ENCODE assay signal across 11 cellular contexts in genomic region chr2:40197121-40197520, GRCh38.
"Had no signal": no experiment of that assay in that cellular context is flagged by ENCODE, and none has a peak within 500 bp of the region (broad histone marks: within the 10 kb centered on the region; RNA-seq: fewer than 3 reads in every experiment).

No MANE protein-coding gene starts in this region.

- H3K9me3 ChIP-seq: ascending aorta, breast epithelium, sigmoid colon had no signal

- DNase-seq: activated CD4-positive, alpha-beta memory T cell treated with anti-CD3 and anti-CD28 coated beads for 36 hours; activated CD8-positive, alpha-beta memory T cell treated with anti-CD3 and anti-CD28 coated beads, Interleukin-2, amount 10 ng/mL, durations not matched to agents 7 days and 5 days; activated naive CD4-positive, alpha-beta T cell treated with anti-CD3 and anti-CD28 coated beads for 36 hours; activated T-cell treated with anti-CD3 and anti-CD28 coated beads, Interleukin-2, amount 50 U/mL, for 1 hour; left cardiac atrium; sigmoid colon; stimulated activated CD4-positive, alpha-beta T cell treated with anti-CD3 and anti-CD28 coated beads, Interleukin-2, amount 100 ng/mL, for 24 hours had no signal

- H3K4me1 ChIP-seq: ascending aorta, breast epithelium, neural progenitor cell had no signal

- H3K27me3 ChIP-seq: ascending aorta, breast epithelium, neural progenitor cell, sigmoid colon had no signal

- H3K36me3 ChIP-seq: ascending aorta, breast epithelium, neural progenitor cell, sigmoid colon had no signal

- H3K27ac ChIP-seq: ascending aorta, breast epithelium, neural progenitor cell, sigmoid colon had no signal

- H3K4me3 ChIP-seq: ascending aorta, breast epithelium, lung, neural progenitor cell, sigmoid colon had no signal

- ATAC-seq: activated CD8-positive, alpha-beta memory T cell treated with anti-CD3 and anti-CD28 coated beads, Interleukin-2, amount 10 ng/mL, durations not matched to agents 7 days and 5 days; left cardiac atrium had no signal
